In the genomic region with DNA sequence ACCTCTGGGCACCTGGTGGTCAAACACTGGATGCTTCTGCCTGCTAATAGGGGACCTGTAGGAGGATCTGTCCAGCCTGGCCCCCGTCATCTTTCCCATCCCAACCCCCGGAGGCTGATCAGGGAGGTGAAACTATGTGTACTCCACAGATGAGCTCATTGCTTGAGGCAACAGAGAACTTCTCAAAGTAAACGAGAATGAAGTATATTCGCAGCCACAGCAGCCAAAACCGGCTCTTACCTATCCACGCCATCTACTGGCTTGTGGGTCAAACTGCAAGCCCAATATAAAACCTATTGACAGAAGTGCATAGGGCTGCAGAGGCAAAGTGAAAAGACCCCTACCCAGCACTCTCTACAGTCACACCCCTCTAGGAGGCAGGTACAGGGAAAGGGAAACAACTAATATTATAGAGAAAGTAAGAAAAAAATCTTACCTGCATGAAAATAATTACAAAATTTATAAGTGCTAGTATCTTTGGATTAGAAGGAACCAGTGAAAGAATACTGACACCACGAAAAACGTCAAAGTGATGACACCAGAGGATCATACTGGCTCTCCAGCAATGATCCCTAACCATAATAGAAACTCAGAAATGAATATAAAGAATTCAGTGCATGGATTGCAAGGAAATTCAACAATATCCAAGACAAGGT, we compare ENCODE assay signal across 8 cellular contexts.
DNase-seq lines count a peak whose midpoint lies in the region; ATAC-seq and TF ChIP-seq lines count a peak whose summit lies in the region.

No MANE protein-coding gene starts in this region.

- no peaks in the 10 kb centered on the region for H3K27me3 Mint-ChIP-seq in Caco-2 (ENCODE audit: insufficient read depth, unreplicated experiment)

- CTCF ChIA-PET in Caco-2 (lab: Charles Lee): interaction anchor here (0.7 to 1.0 kb wide), 2 partner anchors 13 to 22 kb away, joined by 3 to 4 read pairs; no protein-coding TSS in a partner anchor

- peak; percentile 57 to 65 for DNase-seq in Caco-2
- peak; percentile 59 for DNase-seq in NCI-H1694 treated with DMSO at 0.1 percent for 48 hours (lab: John Stamatoyannopoulos, UW)
- DNase-seq in iPS DF 19.7 (ENCODE audit: low read depth, low spot score): peak; percentile 40
- no peak for DNase-seq in thoracic aorta (ENCODE audit: low spot score)

- H3K27me3 ChIP-seq in Caco-2 (replicated peaks; ENCODE audit: control insufficient read depth, insufficient read depth, low read length): no peaks in the 10 kb centered on the region
- H3K27me3 ChIP-seq in thoracic aorta (replicated peaks; ENCODE audit: insufficient read depth): no peaks in the 10 kb centered on the region

- no peaks in the 10 kb centered on the region for H3K4me1 Mint-ChIP-seq in Caco-2 (ENCODE audit: low read depth, unreplicated experiment)

- intact Hi-C loops in Caco-2 (cut with micrococcal nuclease; ENCODE audit: unreplicated experiment): loop anchor here (1.0 to 5.0 kb wide), 5 partner anchors 22 to 846 kb away; no protein-coding TSS in a partner anchor

- no peaks in the 10 kb centered on the region for H3K36me3 Mint-ChIP-seq in Caco-2 (ENCODE audit: insufficient read depth, unreplicated experiment)

- no peak overlapping the region for H3K4me3 Mint-ChIP-seq in Caco-2 (ENCODE audit: unreplicated experiment)

- peak; percentile 81 to 87 for TF ChIP-seq CTCF in Caco-2 (IDR thresholded peaks at IDR 0.05; ENCODE audit: insufficient read depth in 1 of 2, low read depth in 1 of 2, low read length in 1 of 2, severe bottlenecking in 1 of 2, unreplicated experiment in 1 of 2)
- TF ChIP-seq CTCF in VCaP (conservative IDR thresholded peaks at IDR 0.05): peak; percentile 95
- TF ChIP-seq CTCF in thoracic aorta (IDR thresholded peaks at IDR 0.05): peak; percentile 45

- no peaks in the 10 kb centered on the region for H3K9me3 ChIP-seq in Caco-2
- H3K9me3 ChIP-seq in thoracic aorta: no peaks in the 10 kb centered on the region

- H3K27ac Mint-ChIP-seq in Caco-2 (ENCODE audit: unreplicated experiment): no peak overlapping the region

- ATAC-seq in GM19023 (IDR thresholded peaks at IDR 0.05; ENCODE audit: unreplicated experiment) (peak; percentile 95), HG03060 (IDR thresholded peaks at IDR 0.05; ENCODE audit: low read depth, unreplicated experiment) (peak; percentile 63), thoracic aorta (ENCODE audit: insufficient number of reproducible peaks, low FRiP score, low read depth) (no peak)
- no peak for ATAC-seq in activated CD4-positive, CD25-positive, alpha-beta regulatory T cell treated with anti-CD3 and anti-CD28 coated beads, Interleukin-2, amount 50 U/mL, for 24 hours

- POLR2A ChIA-PET in Caco-2 (lab: Charles Lee): no interaction called here

- no peak overlapping the region for H3K4me3 ChIP-seq in Caco-2 (ENCODE audit: low read depth, low read length)
- no peak overlapping the region for H3K4me3 ChIP-seq in thoracic aorta

- H3K27ac ChIP-seq in VCaP (no peak overlapping the region), thoracic aorta (no peak overlapping the region)

- no TSS peak for BruUV-seq in Caco-2 (replicated peaks; lab: Mats Ljungman, UMichigan)

- H3K36me3 ChIP-seq in Caco-2 (ENCODE audit: control insufficient read depth, insufficient read depth, low read length) (no peaks in the 10 kb centered on the region), thoracic aorta (no peaks in the 10 kb centered on the region)

- H3K9me3 Mint-ChIP-seq in Caco-2 (ENCODE audit: unreplicated experiment): no peaks in the 10 kb centered on the region

- H3K4me1 ChIP-seq in Caco-2 (no peaks in the 10 kb centered on the region), thoracic aorta (ENCODE audit: control insufficient read depth in 1 of 2, low read depth in 2 of 2) (no peaks in the 10 kb centered on the region)

Comparison
In these comparisons a context has a peak if more than half of its experiments do, and no peak if none do; other contexts are left out.
1. CTCF ChIP-seq: peak in every context shown above with its lines; median percentile 95 in VCaP; 84 in Caco-2; 45 in thoracic aorta.
2. ATAC-seq: peak in GM19023 (single experiment) and HG03060 (single experiment); none in thoracic aorta (single experiment) and activated CD4-positive, CD25-positive, alpha-beta regulatory T cell treated with anti-CD3 and anti-CD28 coated beads, Interleukin-2, amount 50 U/mL, for 24 hours (0 of 2).